Comparison of ENCODE assay signal across 20 cellular contexts in genomic region chr3:56197991-56198390, GRCh38.
DNase-seq lines count a peak whose midpoint lies in the region; ATAC-seq and TF ChIP-seq lines count a peak whose summit lies in the region.
"Had no signal": no experiment of that assay in that cellular context is flagged by ENCODE, and none has a peak within 500 bp of the region (broad histone marks: within the 10 kb centered on the region; RNA-seq: fewer than 3 reads in every experiment).

No MANE protein-coding gene starts in this region.

- no peaks in the 10 kb centered on the region for H3K36me3 ChIP-seq in esophagus muscularis mucosa
- H3K36me3 ChIP-seq: BLaER1, HAP-1 had no signal

- peak overlapping the region in 1 of 4 donors; percentile 3 for H3K27ac ChIP-seq in esophagus muscularis mucosa (replicated peaks in 1 of 4)
- H3K27ac ChIP-seq: BLaER1, PC-9 had no signal

- H3K4me3 ChIP-seq in esophagus muscularis mucosa = no peak overlapping the region
- H3K4me3 ChIP-seq: BLaER1, GM23338, HAP-1, PC-9 had no signal

- no peak for TF ChIP-seq EP300 in esophagus muscularis mucosa (IDR thresholded peaks at IDR 0.05)

- intact Hi-C loops in esophagus muscularis mucosa (cut with DNase I) (no loop called here), head of caudate nucleus (cut with DNase I) (no loop called here)

- no peaks in the 10 kb centered on the region for H3K9me3 ChIP-seq in esophagus muscularis mucosa
- H3K9me3 ChIP-seq: BLaER1, Caco-2, HAP-1 had no signal

- no peak for TF ChIP-seq CTCF in esophagus muscularis mucosa (IDR thresholded peaks at IDR 0.05)

- ATAC-seq in GM18511 (IDR thresholded peaks at IDR 0.05; ENCODE audit: unreplicated experiment) = no peak
- ATAC-seq: GM23338 had no signal

- TF ChIP-seq POLR2A in esophagus muscularis mucosa (IDR thresholded peaks at IDR 0.05; ENCODE audit: low read depth) = no peak

- DNase-seq in AML-193 (lab: John Stamatoyannopoulos, UW) = peak; percentile 75 to 79
- peak; percentile 30 for DNase-seq in G401 (ENCODE audit: low spot score)
- peak; percentile 68 for DNase-seq in esophagus muscularis mucosa (ENCODE audit: extremely low spot score)
- peak; percentile 49 for DNase-seq in renal cortical epithelial cell (ENCODE audit: low read depth)
- no peak for DNase-seq in GF-D8 (lab: John Stamatoyannopoulos, UW)
- no peak for DNase-seq in head of caudate nucleus
- DNase-seq: Caco-2; CD4-positive, alpha-beta T cell; DMS 273 treated with DMSO at 0.1 percent for 48 hours; DMS79 treated with DMSO at 0.1 percent for 48 hours; NCI-H1417; NCI-H187; NCI-H69; PC-9; RPMI8226; SHP77 had no signal

- in situ Hi-C loops in G401 (cut with HindIII; ENCODE audit: low sequenced_read_pairs) = no loop called here

- H3K4me1 ChIP-seq in esophagus muscularis mucosa = peaks cover 0 to 7% (median 3%) of the 10 kb centered on the region in 4 donors
- H3K4me1 ChIP-seq: BLaER1, Caco-2, HAP-1 had no signal

- no peaks in the 10 kb centered on the region for H3K27me3 ChIP-seq in esophagus muscularis mucosa
- H3K27me3 ChIP-seq: BLaER1 had no signal

Comparison
In these comparisons a context has a peak if more than half of its experiments do, and no peak if none do; other contexts are left out.
1. DNase-seq: peak in AML-193 (2 of 2), G401 (single experiment), esophagus muscularis mucosa (single experiment) and renal cortical epithelial cell (single experiment); none in GF-D8 (single experiment) and head of caudate nucleus (0 of 42).